Comparison of ENCODE assay signal across 28 cellular contexts in the genomic region with DNA sequence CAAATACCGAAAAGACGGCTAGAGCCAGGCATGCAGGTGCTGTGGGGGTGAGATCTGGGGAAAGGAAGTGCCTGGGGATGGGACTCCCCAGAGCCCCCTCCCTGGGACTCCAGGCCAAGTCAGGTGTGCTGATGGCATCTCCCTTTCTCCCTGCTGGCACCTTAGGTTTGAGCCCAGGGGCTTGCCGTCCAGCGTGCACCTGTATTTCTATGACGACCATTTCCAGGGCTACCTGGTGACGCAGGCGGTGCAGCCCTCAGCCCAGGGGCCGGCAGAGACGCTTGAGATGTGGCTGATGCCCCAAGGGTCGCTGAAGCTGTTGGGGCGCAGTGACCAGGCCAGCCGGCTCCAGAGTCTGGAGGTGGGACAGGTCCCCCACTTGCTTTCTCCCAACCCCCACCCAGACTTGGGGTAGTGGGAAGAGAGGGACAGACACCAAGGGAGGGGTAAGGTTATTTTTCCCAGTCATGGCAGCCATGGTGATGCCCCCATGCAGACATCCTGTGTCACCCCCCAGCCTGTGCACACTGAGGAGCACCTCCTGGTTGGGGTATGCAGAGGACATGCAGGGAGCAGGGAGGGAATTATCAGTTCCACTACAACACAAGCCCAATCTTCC. TPM values are rescaled to one million over a fixed set of nuclear protein-coding genes. Genes with fewer than 3 reads are reported as not detected.
"Had no signal": no experiment of that assay in that cellular context is flagged by ENCODE, and none has a peak within 500 bp of the region (broad histone marks: within the 10 kb centered on the region; RNA-seq: fewer than 3 reads in every experiment).

No MANE protein-coding gene starts in this region.

- H3K4me3 Mint-ChIP-seq: activated naive CD8-positive, alpha-beta T cell; effector memory CD8-positive, alpha-beta T cell; mesothelial cell of epicardium; naive thymus-derived CD4-positive, alpha-beta T cell; T-helper 1 cell treated with Interleukin-12 subunit alpha and Interleukin-12 subunit beta and Interleukin-4 antibody, amounts not matched to agents 30 μg/mL and 1 μg/mL, for 36 hours; type B pancreatic cell had no signal

- H3K9me3 Mint-ChIP-seq: effector memory CD8-positive, alpha-beta T cell; mesothelial cell of epicardium; T-helper 1 cell treated with Interleukin-12 subunit alpha and Interleukin-12 subunit beta and Interleukin-4 antibody, amounts not matched to agents 30 μg/mL and 1 μg/mL, for 36 hours; type B pancreatic cell had no signal

- H3K27me3 Mint-ChIP-seq: activated naive CD8-positive, alpha-beta T cell; effector memory CD8-positive, alpha-beta T cell; naive thymus-derived CD4-positive, alpha-beta T cell; type B pancreatic cell had no signal

- H3K36me3 Mint-ChIP-seq: activated naive CD8-positive, alpha-beta T cell had no signal

- H3K4me1 ChIP-seq: pancreas, psoas muscle, uterus had no signal

- H3K36me3 ChIP-seq: uterus had no signal

- H2AFZ ChIP-seq: hepatocyte had no signal

- H3K27ac ChIP-seq: brain microvascular endothelial cell, gastroesophageal sphincter, hepatocyte, pancreas, psoas muscle, spleen, uterus, VCaP had no signal

- H3K79me2 ChIP-seq: hepatocyte had no signal

- H3K4me3 ChIP-seq: gastroesophageal sphincter, hepatocyte, pancreas, psoas muscle, spleen, uterus had no signal

- H3K27me3 ChIP-seq: brain microvascular endothelial cell, gastroesophageal sphincter, hepatocyte, pancreas, spleen, uterus had no signal

- H3K4me2 ChIP-seq: hepatocyte had no signal

- ATAC-seq: effector memory CD8-positive, alpha-beta T cell; gastroesophageal sphincter; left colon; naive thymus-derived CD4-positive, alpha-beta T cell; pancreas; psoas muscle; stimulated activated naive CD8-positive, alpha-beta T cell treated with anti-CD3 and anti-CD28 coated beads, Interleukin-15, Interleukin-2, amounts not matched to agents 100 U/mL and 50 U/mL, for 24 hours had no signal

- H3K27ac Mint-ChIP-seq: activated naive CD8-positive, alpha-beta T cell; mesothelial cell of epicardium; T-helper 1 cell treated with Interleukin-12 subunit alpha and Interleukin-12 subunit beta and Interleukin-4 antibody, amounts not matched to agents 30 μg/mL and 1 μg/mL, for 36 hours; type B pancreatic cell had no signal

- DNase-seq: activated CD4-positive, alpha-beta T cell treated with anti-CD3 and anti-CD28 coated beads for 4 hours; activated CD4-positive, alpha-beta T cell treated with anti-CD3 and anti-CD28 coated beads, Interleukin-2, amount 50 U/mL, for 48 hours; amniotic stem cell; brain microvascular endothelial cell; caudate nucleus; cortex of kidney; effector memory CD8-positive, alpha-beta T cell; kidney; naive thymus-derived CD4-positive, alpha-beta T cell; psoas muscle; stimulated activated CD4-positive, alpha-beta T cell treated with anti-CD3 and anti-CD28 coated beads, Interleukin-4, amount 100 ng/mL, for 1 hour; stimulated activated naive CD8-positive, alpha-beta T cell treated with anti-CD3 and anti-CD28 coated beads, Interleukin-15, Interleukin-2, amounts not matched to agents 100 U/mL and 50 U/mL, for 24 hours; SW 1271; T-helper 9 cell; uterus had no signal

- H3K9me3 ChIP-seq: gastroesophageal sphincter, pancreas, psoas muscle, spleen, uterus had no signal

- FAIRE-seq: astrocyte, endothelial cell of umbilical vein, kidney, pancreas, TTC549 had no signal

RNA-seq across cellular contexts. Expression of a gene that starts 16.0 kb away (rescaled TPM):
- polyA plus RNA-seq: naive thymus-derived CD4-positive, alpha-beta T cell had no signal
